Comparison of ENCODE assay signal across 22 cellular contexts in genomic region chr20:2195614-2196013, GRCh38.
DNase-seq lines count a peak whose midpoint lies in the region; ATAC-seq and TF ChIP-seq lines count a peak whose summit lies in the region.
"Had no signal": no experiment of that assay in that cellular context is flagged by ENCODE, and none has a peak within 500 bp of the region (broad histone marks: within the 10 kb centered on the region; RNA-seq: fewer than 3 reads in every experiment).

No MANE protein-coding gene starts in this region.

- TF ChIP-seq CTCF in C4-2B (conservative IDR thresholded peaks at IDR 0.05) (0 out of 2 replicates have a peak, but pooled peaks have one; percentile 11), HFFc6 (IDR thresholded peaks at IDR 0.05) (peak; percentile 13; the same call in 1 of the 2 replicates), endodermal cell (conservative IDR thresholded peaks at IDR 0.05) (peak; percentile 41)

- no peak overlapping the region for H3K4me3 Mint-ChIP-seq in HFFc6
- no peak overlapping the region for H3K4me3 Mint-ChIP-seq in endodermal cell
- no peak overlapping the region for H3K4me3 Mint-ChIP-seq in stimulated activated effector memory CD8-positive, alpha-beta T cell treated with anti-CD3 and anti-CD28 coated beads, Interleukin-12 subunit alpha, Interleukin-12 subunit beta, amount 100 ng/mL, for 72 hours
- H3K4me3 Mint-ChIP-seq: CD4-positive, alpha-beta T cell had no signal

- H3K4me1 ChIP-seq in endodermal cell (ENCODE audit: control insufficient read depth, insufficient read depth, low read length): no peaks in the 10 kb centered on the region
- H3K4me1 ChIP-seq: BLaER1, HAP-1 had no signal

- peak; percentile 26 for ATAC-seq in stimulated activated effector memory CD8-positive, alpha-beta T cell treated with anti-CD3 and anti-CD28 coated beads, Interleukin-12 subunit alpha, Interleukin-12 subunit beta, amount 100 ng/mL, for 72 hours
- ATAC-seq in HG03469 (IDR thresholded peaks at IDR 0.05; ENCODE audit: unreplicated experiment) (no peak), HG03571 (IDR thresholded peaks at IDR 0.05; ENCODE audit: unreplicated experiment) (no peak)
- ATAC-seq: Panc1 had no signal

- H3K27me3 ChIP-seq in endodermal cell (ENCODE audit: control insufficient read depth, insufficient read depth, low read length, poor library complexity, severe bottlenecking) (no peaks in the 10 kb centered on the region), MG63 (no peaks in the 10 kb centered on the region)
- H3K27me3 ChIP-seq: BLaER1 had no signal

- no peak overlapping the region for H3K9ac ChIP-seq in endodermal cell (ENCODE audit: extremely low read depth, low read length, poor library complexity, severe bottlenecking)
- H3K9ac ChIP-seq: BLaER1 had no signal

- H3K4me1 Mint-ChIP-seq in HFFc6 (ENCODE audit: low read depth) (no peaks in the 10 kb centered on the region), endodermal cell (no peaks in the 10 kb centered on the region)
- no peaks in the 10 kb centered on the region for H3K4me1 Mint-ChIP-seq in stimulated activated effector memory CD8-positive, alpha-beta T cell treated with anti-CD3 and anti-CD28 coated beads, Interleukin-12 subunit alpha, Interleukin-12 subunit beta, amount 100 ng/mL, for 72 hours

- H3K4me3 ChIP-seq in endodermal cell (ENCODE audit: low read length) (no peak overlapping the region), MG63 (no peak overlapping the region)
- H3K4me3 ChIP-seq: BLaER1, HAP-1 had no signal

- DNase-seq in HFFc6 (no peak), endodermal cell (no peak), MG63 (no peak)
- DNase-seq in stimulated activated effector memory CD8-positive, alpha-beta T cell treated with anti-CD3 and anti-CD28 coated beads, Interleukin-12 subunit alpha, Interleukin-12 subunit beta, amount 100 ng/mL, for 72 hours (ENCODE audit: low spot score in 2 of 2): no peak
- DNase-seq: CD4-positive, alpha-beta T cell; Karpas-422; MV-4-11; NCI-H1105; NCI-H1436 treated with DMSO at 0.1 percent for 48 hours; NCI-H1930; NCI-H2107; NCI-H526; NCI-H82; NK-92 treated with Interleukin-12 subunit alpha and Interleukin-12 subunit beta, amount 100 ng/mL, for 24 hours; SHP77 had no signal

- no peak overlapping the region for H3K27ac ChIP-seq in C4-2B
- no peak overlapping the region for H3K27ac ChIP-seq in endodermal cell (ENCODE audit: low read depth, low read length)
- H3K27ac ChIP-seq: BLaER1, RWPE1 had no signal

- no peaks in the 10 kb centered on the region for H3K36me3 Mint-ChIP-seq in HFFc6 (ENCODE audit: low read depth)
- no peaks in the 10 kb centered on the region for H3K36me3 Mint-ChIP-seq in endodermal cell (ENCODE audit: low read depth)
- no peaks in the 10 kb centered on the region for H3K36me3 Mint-ChIP-seq in stimulated activated effector memory CD8-positive, alpha-beta T cell treated with anti-CD3 and anti-CD28 coated beads, Interleukin-12 subunit alpha, Interleukin-12 subunit beta, amount 100 ng/mL, for 72 hours

- peaks cover 35% of the 10 kb centered on the region for H3K27me3 Mint-ChIP-seq in HFFc6 (ENCODE audit: insufficient read depth)
- peaks cover 2% of the 10 kb centered on the region for H3K27me3 Mint-ChIP-seq in endodermal cell (ENCODE audit: insufficient read depth)

- H3K27ac Mint-ChIP-seq in HFFc6 (no peak overlapping the region), endodermal cell (no peak overlapping the region)
- H3K27ac Mint-ChIP-seq in stimulated activated effector memory CD8-positive, alpha-beta T cell treated with anti-CD3 and anti-CD28 coated beads, Interleukin-12 subunit alpha, Interleukin-12 subunit beta, amount 100 ng/mL, for 72 hours: no peak overlapping the region
- H3K27ac Mint-ChIP-seq: CD4-positive, alpha-beta T cell had no signal

- no peaks in the 10 kb centered on the region for H3K9me3 ChIP-seq in endodermal cell (ENCODE audit: control insufficient read depth, low read length)
- no peaks in the 10 kb centered on the region for H3K9me3 ChIP-seq in MG63
- H3K9me3 ChIP-seq: BLaER1, HAP-1 had no signal

- H3K9me3 Mint-ChIP-seq in HFFc6 (no peaks in the 10 kb centered on the region), endodermal cell (no peaks in the 10 kb centered on the region)
- no peaks in the 10 kb centered on the region for H3K9me3 Mint-ChIP-seq in stimulated activated effector memory CD8-positive, alpha-beta T cell treated with anti-CD3 and anti-CD28 coated beads, Interleukin-12 subunit alpha, Interleukin-12 subunit beta, amount 100 ng/mL, for 72 hours
- H3K9me3 Mint-ChIP-seq: CD4-positive, alpha-beta T cell had no signal

- 85 to 100% methylated on average over 2 to 5 of the region's 5 CpGs for whole genome bisulfite sequencing in endodermal cell (ENCODE audit: insufficient coverage in 1 of 2, insufficient read length in 1 of 2), 2 experiments

- H3K36me3 ChIP-seq in endodermal cell (ENCODE audit: control insufficient read depth, insufficient read depth, low read length) (no peaks in the 10 kb centered on the region), MG63 (no peaks in the 10 kb centered on the region)
- H3K36me3 ChIP-seq: BLaER1, HAP-1 had no signal
